Comparison of ENCODE assay signal across 8 cellular contexts in the genomic region with DNA sequence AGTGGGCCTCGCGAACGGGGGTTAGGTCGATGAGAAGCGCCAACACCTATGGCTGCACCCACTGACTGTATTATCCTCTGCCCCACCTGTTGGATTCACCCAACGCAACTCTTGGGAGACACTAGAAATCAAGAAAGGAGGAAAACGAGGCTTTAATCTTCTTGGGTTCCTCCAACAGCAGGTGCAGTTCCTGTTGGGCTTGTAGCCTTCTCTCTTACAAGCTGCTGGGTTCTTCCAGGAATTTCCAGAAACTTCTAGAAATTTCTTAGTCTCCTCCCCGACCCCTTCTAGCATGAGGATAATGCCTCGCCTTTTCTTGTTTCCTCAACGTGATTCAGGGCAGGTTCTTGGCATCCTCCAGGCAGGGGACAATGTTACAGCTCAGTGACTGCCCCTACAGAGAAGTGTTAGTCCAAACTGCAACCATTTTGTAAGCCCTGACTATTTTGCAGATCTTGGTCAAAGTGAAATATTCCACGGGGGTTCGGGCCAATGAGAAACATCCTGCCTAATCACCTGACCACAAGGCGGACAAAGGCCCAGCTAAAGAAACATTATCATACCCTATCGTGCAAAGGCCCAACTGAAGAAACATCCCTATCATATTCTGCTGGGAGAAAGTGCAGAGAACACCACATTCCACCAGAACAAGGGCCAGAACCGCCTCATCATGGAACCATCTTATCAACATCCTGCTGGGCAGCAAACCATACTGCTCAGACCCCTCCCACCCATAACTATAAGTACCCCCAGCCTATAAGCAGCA. TPM values are rescaled to one million over a fixed set of nuclear protein-coding genes. Genes with fewer than 3 reads are reported as not detected.
A peak's percentile ranks its signal among the peaks of the same experiment; 100 is the strongest.
DNase-seq lines count a peak whose midpoint lies in the region; ATAC-seq and TF ChIP-seq lines count a peak whose summit lies in the region.

No MANE protein-coding gene starts in this region.

- ATAC-seq in GM23338 = no peak
- ATAC-seq in GM19455 (IDR thresholded peaks at IDR 0.05; ENCODE audit: unreplicated experiment) = no peak
- no peak for ATAC-seq in foreskin keratinocyte
- ATAC-seq in mucosa of descending colon = no peak

- H3K4me3 Mint-ChIP-seq in GM23338 = peak overlapping the region; percentile 75

- H4K20me1 ChIP-seq in GM23338 (replicated peaks; ENCODE audit: insufficient read depth) = no peaks in the 10 kb centered on the region

- H3K4me1 Mint-ChIP-seq in GM23338 = peaks cover 11% of the 10 kb centered on the region

- no peak overlapping the region for H3K27ac Mint-ChIP-seq in GM23338

- no CpG with 5 or more reads among the region's 15 CpGs for WGBS in iPS DF 6.9 (ENCODE audit: insufficient coverage, insufficient read length)

- H3K36me3 ChIP-seq in GM23338 (ENCODE audit: insufficient read depth) (no peaks in the 10 kb centered on the region), ascending aorta (no peaks in the 10 kb centered on the region), iPS DF 6.9 (ENCODE audit: control insufficient read depth, insufficient read depth, low read length) (peaks cover 4% of the 10 kb centered on the region; the same call in 1 of the 2 replicates), mucosa of descending colon (ENCODE audit: low read depth) (no peaks in the 10 kb centered on the region)

- H3F3A ChIP-seq in GM23338 (replicated peaks; ENCODE audit: low read depth) = 0 out of 2 replicates have a peak, but pooled peaks cover 3% of the 10 kb centered on the region

- peak overlapping the region; percentile 85 for H3K4me3 ChIP-seq in GM23338
- H3K4me3 ChIP-seq in ascending aorta = peak overlapping the region; percentile 56 to 61
- peak overlapping the region; percentile 23; the same call in 1 of the 2 replicates for H3K4me3 ChIP-seq in iPS DF 6.9 (ENCODE audit: low read length)
- peak overlapping the region; percentile 46 for H3K4me3 ChIP-seq in skeletal muscle cell (ENCODE audit: low read depth, low read length)
- no peak overlapping the region for H3K4me3 ChIP-seq in mucosa of descending colon

- intact Hi-C loops in ascending aorta (cut with DNase I) = loop anchor here (2.0 to 5.0 kb wide), 2 partner anchors 23 to 60 kb away; a partner anchor contains a TSS
- intact Hi-C loops in mucosa of descending colon (cut with DNase I, micrococcal nuclease) = no loop called here

- H3K79me2 ChIP-seq in GM23338 (replicated peaks; ENCODE audit: insufficient read depth) = peaks cover 4% of the 10 kb centered on the region; the same call in 1 of the 2 replicates

- no peak for TF ChIP-seq CTCF in GM23338 (conservative IDR thresholded peaks at IDR 0.05; ENCODE audit: low read depth in 2 of 2)
- TF ChIP-seq CTCF in ascending aorta (IDR thresholded peaks at IDR 0.05) = no peak
- TF ChIP-seq CTCF in foreskin keratinocyte (conservative IDR thresholded peaks at IDR 0.05) = no peak
- no peak for TF ChIP-seq CTCF in mucosa of descending colon (IDR thresholded peaks at IDR 0.05)

- peak overlapping the region; percentile 95 for H3K4me2 ChIP-seq in GM23338

- no peak for DNase-seq in GM23338 (ENCODE audit: low spot score)
- DNase-seq in ascending aorta (ENCODE audit: low spot score in 2 of 2) = no peak
- no peak for DNase-seq in iPS DF 6.9 (ENCODE audit: low read depth, low spot score)
- no peak for DNase-seq in skeletal muscle cell (ENCODE audit: low read depth)
- no peak for DNase-seq in foreskin keratinocyte
- no peak for DNase-seq in NCI-H524 treated with DMSO at 0.1 percent for 48 hours (lab: John Stamatoyannopoulos, UW)
- no peak for DNase-seq in mucosa of descending colon

- H3K27ac ChIP-seq in GM23338 (ENCODE audit: low read depth) = no peak overlapping the region
- H3K27ac ChIP-seq in ascending aorta = peak overlapping the region; percentile 94 to 96
- H3K27ac ChIP-seq in iPS DF 6.9 (ENCODE audit: low read length) = no peak overlapping the region
- H3K27ac ChIP-seq in foreskin keratinocyte = no peak overlapping the region

- no peaks in the 10 kb centered on the region for H3K9me3 Mint-ChIP-seq in GM23338

- H3K9me2 ChIP-seq in GM23338 (ENCODE audit: insufficient read depth) = no peaks in the 10 kb centered on the region

- H2AFZ ChIP-seq in GM23338 = peak overlapping the region; percentile 95

- peaks cover 15% of the 10 kb centered on the region for H3K27me3 Mint-ChIP-seq in GM23338 (ENCODE audit: insufficient read depth, low read depth, poor library complexity)

- H3K4me1 ChIP-seq in GM23338 (ENCODE audit: insufficient read depth) (peaks cover 14% of the 10 kb centered on the region), ascending aorta (peaks cover 8 to 50% of the 10 kb centered on the region in 2 donors), iPS DF 6.9 (ENCODE audit: control insufficient read depth, insufficient read depth, low read length) (no peaks in the 10 kb centered on the region), foreskin keratinocyte (peaks cover 3% of the 10 kb centered on the region), mucosa of descending colon (ENCODE audit: low read depth) (no peaks in the 10 kb centered on the region)

- H3K36me3 Mint-ChIP-seq in GM23338 (ENCODE audit: low read depth) = peaks cover 34% of the 10 kb centered on the region

- H3K27me3 ChIP-seq in GM23338 (ENCODE audit: insufficient read depth) = peaks cover 5% of the 10 kb centered on the region; the same call in 1 of the 2 replicates
- no peaks in the 10 kb centered on the region for H3K27me3 ChIP-seq in ascending aorta
- no peaks in the 10 kb centered on the region for H3K27me3 ChIP-seq in iPS DF 6.9 (ENCODE audit: control insufficient read depth, insufficient read depth, low read length)
- H3K27me3 ChIP-seq in foreskin keratinocyte = peaks cover 5% of the 10 kb centered on the region

- H3K9me3 ChIP-seq in ascending aorta = no peaks in the 10 kb centered on the region
- no peaks in the 10 kb centered on the region for H3K9me3 ChIP-seq in iPS DF 6.9 (ENCODE audit: control insufficient read depth, insufficient read depth, low read length)
- no peaks in the 10 kb centered on the region for H3K9me3 ChIP-seq in mucosa of descending colon

TF ChIP-seq in GM23338, 12 proteins besides CTCF, POLR2A, EP300 and RAD21:
- TF ChIP-seq STAT1 (IDR thresholded peaks at IDR 0.05; ENCODE audit: unreplicated experiment) = no peak
- TF ChIP-seq, protein P1, sequence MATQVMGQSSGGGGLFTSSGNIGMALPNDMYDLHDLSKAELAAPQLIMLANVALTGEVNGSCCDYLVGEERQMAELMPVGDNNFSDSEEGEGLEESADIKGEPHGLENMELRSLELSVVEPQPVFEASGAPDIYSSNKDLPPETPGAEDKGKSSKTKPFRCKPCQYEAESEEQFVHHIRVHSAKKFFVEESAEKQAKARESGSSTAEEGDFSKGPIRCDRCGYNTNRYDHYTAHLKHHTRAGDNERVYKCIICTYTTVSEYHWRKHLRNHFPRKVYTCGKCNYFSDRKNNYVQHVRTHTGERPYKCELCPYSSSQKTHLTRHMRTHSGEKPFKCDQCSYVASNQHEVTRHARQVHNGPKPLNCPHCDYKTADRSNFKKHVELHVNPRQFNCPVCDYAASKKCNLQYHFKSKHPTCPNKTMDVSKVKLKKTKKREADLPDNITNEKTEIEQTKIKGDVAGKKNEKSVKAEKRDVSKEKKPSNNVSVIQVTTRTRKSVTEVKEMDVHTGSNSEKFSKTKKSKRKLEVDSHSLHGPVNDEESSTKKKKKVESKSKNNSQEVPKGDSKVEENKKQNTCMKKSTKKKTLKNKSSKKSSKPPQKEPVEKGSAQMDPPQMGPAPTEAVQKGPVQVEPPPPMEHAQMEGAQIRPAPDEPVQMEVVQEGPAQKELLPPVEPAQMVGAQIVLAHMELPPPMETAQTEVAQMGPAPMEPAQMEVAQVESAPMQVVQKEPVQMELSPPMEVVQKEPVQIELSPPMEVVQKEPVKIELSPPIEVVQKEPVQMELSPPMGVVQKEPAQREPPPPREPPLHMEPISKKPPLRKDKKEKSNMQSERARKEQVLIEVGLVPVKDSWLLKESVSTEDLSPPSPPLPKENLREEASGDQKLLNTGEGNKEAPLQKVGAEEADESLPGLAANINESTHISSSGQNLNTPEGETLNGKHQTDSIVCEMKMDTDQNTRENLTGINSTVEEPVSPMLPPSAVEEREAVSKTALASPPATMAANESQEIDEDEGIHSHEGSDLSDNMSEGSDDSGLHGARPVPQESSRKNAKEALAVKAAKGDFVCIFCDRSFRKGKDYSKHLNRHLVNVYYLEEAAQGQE (IDR thresholded peaks at IDR 0.05; ENCODE audit: unreplicated experiment) = no peak

RNA-seq across cellular contexts. Expression of a gene that starts 0.6 kb away (rescaled TPM):
- total RNA-seq in GM23338 (2014; rRNA removed; shearing (Covaris generic)) = 17.8 and 19.6 TPM in 2 replicates
- polyA plus RNA-seq in GM23338 (2016; fragmentation: Nextera tagmentation; extraction: Ambion mirVana) = 21.7 and 28.0 TPM in 2 replicates
- 0.53 TPM for total RNA-seq in ascending aorta
- 1.4 TPM in 2 replicates for total RNA-seq in foreskin keratinocyte
- 0.71 and 0.88 TPM in 2 replicates for polyA plus RNA-seq in foreskin keratinocyte
- 1 to 10 TPM in 1 of 3 donors, under 1 TPM in 2; 0.20 to 3.2 (median 0.80) TPM for total RNA-seq in mucosa of descending colon

RNA-seq across cellular contexts. Expression of a gene that starts 23.7 kb away (rescaled TPM):
- total RNA-seq in GM23338 (2014; rRNA removed; shearing (Covaris generic)) = 1.6 and 1.7 TPM in 2 replicates
- polyA plus RNA-seq in GM23338 (2016; fragmentation: Nextera tagmentation; extraction: Ambion mirVana) = 0.44 and 0.80 TPM in 2 replicates
- 15.8 TPM for total RNA-seq in ascending aorta
- 0.07 and 0.10 TPM in 2 replicates for total RNA-seq in foreskin keratinocyte
- 0.03 TPM in 2 replicates for polyA plus RNA-seq in foreskin keratinocyte
- total RNA-seq in mucosa of descending colon = 1 to 10 TPM in 1 of 3 donors, under 1 TPM in 2; 0.12 to 2.3 (median 0.36) TPM

RNA-seq across cellular contexts. Expression of a gene that starts 43.2 kb away (rescaled TPM):
- 2.3 and 2.6 TPM in 2 replicates for total RNA-seq in GM23338 (2014; rRNA removed; shearing (Covaris generic))
- polyA plus RNA-seq in GM23338 (2016; fragmentation: Nextera tagmentation; extraction: Ambion mirVana) (0.44 and 0.59 TPM in 2 replicates), foreskin keratinocyte (not detected in 2 replicates)
- total RNA-seq in ascending aorta (0.53 TPM), foreskin keratinocyte (not detected in 2 replicates), mucosa of descending colon (under 1 TPM in 1 of 3 donors, not detected in 2; 0.57 TPM)

RNA-seq across cellular contexts. Expression of a gene that starts 58.6 kb away (rescaled TPM):
- total RNA-seq in GM23338 (2014; rRNA removed; shearing (Covaris generic)) = 16.5 and 17.4 TPM in 2 replicates
- polyA plus RNA-seq in GM23338 (2016; fragmentation: Nextera tagmentation; extraction: Ambion mirVana) (5.6 and 6.0 TPM in 2 replicates), foreskin keratinocyte (27.3 and 30.4 TPM in 2 replicates)
- total RNA-seq in ascending aorta (10.0 TPM), foreskin keratinocyte (41.6 and 42.7 TPM in 2 replicates), mucosa of descending colon (1 to 10 TPM in 2 of 3 donors, under 1 TPM in 1; 0.75 to 3.4 (median 1.7) TPM)

Comparison
In these comparisons a context has a peak if more than half of its experiments do, and no peak if none do; other contexts are left out.
1. H3K27ac ChIP-seq: peak in ascending aorta (2 of 2); none in GM23338 (single experiment), iPS DF 6.9 (single experiment) and foreskin keratinocyte (single experiment).